In the genomic region with DNA sequence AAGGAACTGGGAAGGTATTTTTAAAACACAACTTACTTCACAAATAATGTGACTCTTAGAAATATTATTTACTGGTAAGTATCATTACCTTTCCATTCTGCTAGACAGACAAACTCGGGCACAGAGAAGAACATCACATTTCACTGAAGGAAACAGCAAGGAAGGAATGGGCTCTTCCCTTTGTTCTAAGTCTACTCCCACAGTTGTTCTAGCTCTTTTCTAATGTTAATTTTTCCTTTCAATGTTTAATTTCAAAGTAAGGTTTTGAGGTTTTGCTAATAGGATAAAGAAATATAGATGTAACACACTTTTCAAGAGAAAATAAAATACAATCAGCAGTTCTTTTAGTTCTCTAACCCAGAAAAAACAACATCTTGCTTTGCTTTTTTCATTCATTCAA, we compare ENCODE assay signal across 21 cellular contexts. TPM values are rescaled to one million over a fixed set of nuclear protein-coding genes. Genes with fewer than 3 reads are reported as not detected.
DNase-seq lines count a peak whose midpoint lies in the region; ATAC-seq and TF ChIP-seq lines count a peak whose summit lies in the region.
"Had no signal": no experiment of that assay in that cellular context is flagged by ENCODE, and none has a peak within 500 bp of the region (broad histone marks: within the 10 kb centered on the region; RNA-seq: fewer than 3 reads in every experiment).

No MANE protein-coding gene starts in this region.

- TF ChIP-seq CTCF in left ventricle myocardium inferior (IDR thresholded peaks at IDR 0.05; ENCODE audit: borderline replicate concordance) (no peak), hepatocyte (IDR thresholded peaks at IDR 0.05; ENCODE audit: poor library complexity) (no peak), sigmoid colon (IDR thresholded peaks at IDR 0.05) (no peak), transverse colon (IDR thresholded peaks at IDR 0.05) (no peak), testis (IDR thresholded peaks at IDR 0.05) (no peak)

- DNase-seq in left ventricle myocardium inferior (no peak), Right ventricle myocardium inferior (ENCODE audit: missing footprints) (no peak), hepatocyte (ENCODE audit: low spot score) (no peak), sigmoid colon (no peak), transverse colon (no peak), islet precursor cell (no peak), testis (no peak), COR-L47 (lab: John Stamatoyannopoulos, UW) (no peak)
- DNase-seq: EL, GF-D8, NCI-H1105, NCI-H146, NCI-H2029 treated with DMSO at 0.1 percent for 48 hours, NCI-H2171, NCI-H345, NCI-H524, NCI-H774, Peyer's patch had no signal

- H3K4me3 ChIP-seq in left ventricle myocardium inferior (peak overlapping the region; percentile 13), hepatocyte (no peak overlapping the region), sigmoid colon (no peak overlapping the region), transverse colon (no peak overlapping the region), testis (no peak overlapping the region)
- H3K4me3 ChIP-seq: Peyer's patch had no signal

- H3K9me3 ChIP-seq in left ventricle myocardium inferior (replicated peaks) (no peaks in the 10 kb centered on the region), hepatocyte (ENCODE audit: low read depth) (no peaks in the 10 kb centered on the region), sigmoid colon (no peaks in the 10 kb centered on the region), transverse colon (no peaks in the 10 kb centered on the region), testis (no peaks in the 10 kb centered on the region)
- H3K9me3 ChIP-seq: Peyer's patch had no signal

- H3K4me1 ChIP-seq in left ventricle myocardium inferior (peaks cover 83% of the 10 kb centered on the region), hepatocyte (ENCODE audit: insufficient read depth) (peaks cover 32% of the 10 kb centered on the region), sigmoid colon (peaks cover 0 to 73% (median 64%) of the 10 kb centered on the region in 4 donors), transverse colon (peaks cover 17 to 55% (median 36%) of the 10 kb centered on the region in 4 donors), testis (no peaks in the 10 kb centered on the region)

- 57% methylated on average over 1 of the region's 1 CpG for WGBS in hepatocyte (ENCODE audit: low lambda C conversion rate, missing lambda C conversion rate)
- WGBS in sigmoid colon, 2 donors: 81% methylated on average over 1 of the region's 1 CpG
- 61 to 76% methylated on average over 1 of the region's 1 CpG for WGBS in transverse colon (ENCODE audit: low coverage in 1 of 2), 2 donors
- WGBS in testis, 2 donors: 79 to 84% methylated on average over 1 of the region's 1 CpG

- H3K27me3 ChIP-seq in left ventricle myocardium inferior (ENCODE audit: low read depth) (no peaks in the 10 kb centered on the region), hepatocyte (peaks cover 5% of the 10 kb centered on the region), sigmoid colon (no peaks in the 10 kb centered on the region), transverse colon (no peaks in the 10 kb centered on the region), testis (no peaks in the 10 kb centered on the region)
- H3K27me3 ChIP-seq: Peyer's patch had no signal

- intact Hi-C loops in left ventricle myocardium inferior (cut with micrococcal nuclease): no loop called here
- intact Hi-C loops in Right ventricle myocardium inferior (cut with DNase I): no loop called here
- intact Hi-C loops in sigmoid colon (cut with DNase I): no loop called here
- intact Hi-C loops in transverse colon (cut with DNase I; ENCODE audit: low total_unique reads): no loop called here
- intact Hi-C loops in testis (cut with DNase I; ENCODE audit: low total_unique reads): no loop called here

- no peaks in the 10 kb centered on the region for H4K20me1 ChIP-seq in hepatocyte (ENCODE audit: insufficient read depth, poor library complexity, severe bottlenecking)

- in situ Hi-C loops in transverse colon (cut with MboI; ENCODE audit: low pct_ligation_motif_present in 1 of 4, low pct_unique_long_range_greater_than_20kb in 1 of 4, low sequenced_read_pairs in 3 of 4): no loop called here

- H3K4me2 ChIP-seq in hepatocyte: peak overlapping the region; percentile 52
- H3K4me2 ChIP-seq: KMS-11 had no signal

- H3K9me2 ChIP-seq in hepatocyte (replicated peaks; ENCODE audit: insufficient read depth): no peaks in the 10 kb centered on the region

- H3K36me3 ChIP-seq in left ventricle myocardium inferior (peaks cover 21% of the 10 kb centered on the region), hepatocyte (replicated peaks; ENCODE audit: insufficient read depth, low read depth) (no peaks in the 10 kb centered on the region), sigmoid colon (peaks cover 0 to 4% (median 0%) of the 10 kb centered on the region in 4 donors), transverse colon (no peaks in the 10 kb centered on the region), testis (ENCODE audit: low read depth, missing control alignments) (no peaks in the 10 kb centered on the region)
- H3K36me3 ChIP-seq: Peyer's patch had no signal

- TF ChIP-seq POLR2A in sigmoid colon (IDR thresholded peaks at IDR 0.05): no peak
- no peak for TF ChIP-seq POLR2A in transverse colon (IDR thresholded peaks at IDR 0.05)
- TF ChIP-seq POLR2A in testis (IDR thresholded peaks at IDR 0.05): no peak

- H2AFZ ChIP-seq in hepatocyte: peak overlapping the region; percentile 2

- H3K27ac ChIP-seq in left ventricle myocardium inferior (replicated peaks) (peak overlapping the region; percentile 83), hepatocyte (peak overlapping the region; percentile 20), sigmoid colon (peak overlapping the region; percentile 62 to 80 (median 74)), transverse colon (peak overlapping the region in 3 of 4 donors; percentile 54 to 79 (median 74)), testis (no peak overlapping the region)
- H3K27ac ChIP-seq: KMS-11, Peyer's patch had no signal

- peaks cover 10% of the 10 kb centered on the region for H3K79me2 ChIP-seq in hepatocyte

- no peak for ATAC-seq in Right ventricle myocardium inferior

- TF ChIP-seq EP300 in sigmoid colon (IDR thresholded peaks at IDR 0.05): no peak
- no peak for TF ChIP-seq EP300 in transverse colon (IDR thresholded peaks at IDR 0.05; ENCODE audit: low read depth)

RNA-seq across cellular contexts. Expression of a gene that starts 7.0 kb away (rescaled TPM):
- total RNA-seq in left ventricle myocardium inferior: 35.2 TPM
- total RNA-seq in Right ventricle myocardium inferior: 41.8 TPM
- total RNA-seq in hepatocyte: 43.1 and 52.8 TPM in 2 replicates
- 60.4 and 65.7 TPM in 2 replicates for polyA plus RNA-seq in hepatocyte
- 10 to 100 TPM; 26.4 to 52.9 (median 29.9) TPM for total RNA-seq in sigmoid colon
- polyA plus RNA-seq in sigmoid colon: 1 to 10 TPM in 2 of 3 donors, under 1 TPM in 1; 0.46 to 9.0 (median 4.8) TPM
- total RNA-seq in transverse colon: 10 to 100 TPM in 3 of 4 donors, 1 to 10 TPM in 1; 8.3 to 62.7 (median 27.4) TPM
- 1 to 10 TPM; 5.3 to 8.1 TPM for total RNA-seq in testis
- polyA plus RNA-seq in testis (ENCODE audit: insufficient read depth, low read depth, low replicate concordance): 10.6 TPM
- total RNA-seq: OCI-LY7 had no signal
- polyA plus RNA-seq: CD14-positive monocyte had no signal

Comparison
In these comparisons a context has a peak if more than half of its experiments do, and no peak if none do; other contexts are left out.
1. H3K27ac ChIP-seq: peak in left ventricle myocardium inferior (single experiment), hepatocyte (single experiment), sigmoid colon (4 of 4) and transverse colon (3 of 4); none in testis (0 of 2).